24 cellular contexts compared by ENCODE assay signal in the genomic region with DNA sequence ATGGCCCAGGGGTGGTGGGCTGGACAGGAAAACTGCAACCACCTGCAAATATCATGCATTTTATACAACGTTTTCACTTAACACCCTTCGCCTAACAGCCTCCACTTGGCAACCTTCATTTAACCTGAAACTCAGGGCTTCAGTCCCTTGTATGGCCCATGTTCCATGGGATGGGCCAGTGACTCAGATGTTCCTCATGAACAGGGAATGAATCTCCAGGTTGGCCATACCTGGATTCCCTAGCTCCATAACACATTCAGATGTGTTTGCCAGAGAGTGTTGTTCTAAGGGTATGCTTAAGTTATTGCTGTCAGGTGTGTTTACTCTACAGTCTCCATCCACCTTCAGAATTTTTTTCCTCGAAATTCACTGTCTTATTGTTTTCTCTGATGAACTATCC.
"Had no signal": no experiment of that assay in that cellular context is flagged by ENCODE, and none has a peak within 500 bp of the region (broad histone marks: within the 10 kb centered on the region; RNA-seq: fewer than 3 reads in every experiment).

No MANE protein-coding gene starts in this region.

- H2AFZ ChIP-seq: PC-9 had no signal

- H3K36me3 Mint-ChIP-seq: T-cell had no signal

- ATAC-seq: HepG2, T-cell had no signal

- H3K4me1 Mint-ChIP-seq: T-cell had no signal

- H3K27ac ChIP-seq: PC-9, Peyer's patch had no signal

- DNase-seq: IMR-90, Karpas-422, KG1, MG63, NCI-H1092, NCI-H1417 treated with DMSO at 0.1 percent for 48 hours, NCI-H146, NCI-H1694 treated with DMSO at 0.1 percent for 48 hours, NCI-H1930, NCI-H2081 treated with DMSO at 0.1 percent for 48 hours, NCI-H2171, NCI-H226, NCI-H446, NCI-H510A, NCI-H524 treated with DMSO at 0.1 percent for 48 hours, NCI-H69, NCI-H774, PC-9, Peyer's patch, SHP77, SK-N-SH, SW 1271, T-cell had no signal

- H3K4me3 Mint-ChIP-seq: T-cell had no signal

- H3K4me1 ChIP-seq: Peyer's patch had no signal

- H3K9me2 ChIP-seq: SK-N-SH had no signal

- H3K27ac Mint-ChIP-seq: T-cell had no signal

- H3K27me3 Mint-ChIP-seq: T-cell had no signal

- H3K27me3 ChIP-seq: MG63, Peyer's patch had no signal

- H3K9ac ChIP-seq: SK-N-SH had no signal

- H3K4me2 ChIP-seq: PC-9, SK-N-SH had no signal

- H3K4me3 ChIP-seq: MG63, PC-9, Peyer's patch had no signal

- FAIRE-seq: HepG2 had no signal

- H3K36me3 ChIP-seq: MG63, Peyer's patch had no signal

- H3K9me3 ChIP-seq: MG63, Peyer's patch, SK-N-SH had no signal
